18 cellular contexts compared by ENCODE assay signal in genomic region chr14:80095623-80096022, GRCh38.
DNase-seq lines count a peak whose midpoint lies in the region; ATAC-seq and TF ChIP-seq lines count a peak whose summit lies in the region.
"Had no signal": no experiment of that assay in that cellular context is flagged by ENCODE, and none has a peak within 500 bp of the region (broad histone marks: within the 10 kb centered on the region; RNA-seq: fewer than 3 reads in every experiment).

No MANE protein-coding gene starts in this region.

- H3K27me3 Mint-ChIP-seq in MCF 10A (ENCODE audit: insufficient read depth, unreplicated experiment), result no peaks in the 10 kb centered on the region
- H3K27me3 Mint-ChIP-seq: natural killer cell treated with Interleukin-12 subunit alpha and Interleukin-12 subunit beta and Interleukin-15 and Interleukin-18, amount 100 ng/mL, for 72 hours had no signal

- BruUV-seq in MCF 10A (replicated peaks; lab: Mats Ljungman, UMichigan), result no TSS peak

- H3K4me1 ChIP-seq in breast epithelium, result no peaks in the 10 kb centered on the region
- H3K4me1 ChIP-seq: colonic mucosa had no signal

- CTCF ChIA-PET in MCF 10A (lab: Yijun Ruan, JAX), result interaction anchor here (1.7 kb wide), 1 partner anchor 11 kb away, joined by 4 read pairs; no protein-coding TSS in a partner anchor

- no peak overlapping the region for H3K27ac ChIP-seq in breast epithelium
- H3K27ac ChIP-seq in WERI-Rb-1, result no peak overlapping the region
- H3K27ac ChIP-seq: colonic mucosa had no signal

- POLR2A ChIA-PET in MCF 10A (lab: Yijun Ruan, JAX), result no interaction called here

- no peaks in the 10 kb centered on the region for H3K9me3 Mint-ChIP-seq in MCF 10A (ENCODE audit: unreplicated experiment)
- H3K9me3 Mint-ChIP-seq: activated T-cell treated with anti-CD3 and anti-CD28 coated beads, Interleukin-2, amount 50 U/mL, for 4 hours; natural killer cell treated with Interleukin-12 subunit alpha and Interleukin-12 subunit beta and Interleukin-15 and Interleukin-18, amount 100 ng/mL, for 72 hours had no signal

- no peak overlapping the region for H3K27ac Mint-ChIP-seq in MCF 10A (ENCODE audit: low read depth, unreplicated experiment)
- H3K27ac Mint-ChIP-seq: natural killer cell treated with Interleukin-12 subunit alpha and Interleukin-12 subunit beta and Interleukin-15 and Interleukin-18, amount 100 ng/mL, for 72 hours had no signal

- H3K36me3 ChIP-seq in breast epithelium, result no peaks in the 10 kb centered on the region
- no peaks in the 10 kb centered on the region for H3K36me3 ChIP-seq in WERI-Rb-1
- H3K36me3 ChIP-seq: colonic mucosa had no signal

- no peaks in the 10 kb centered on the region for H3K36me3 Mint-ChIP-seq in MCF 10A (ENCODE audit: insufficient read depth, unreplicated experiment)
- H3K36me3 Mint-ChIP-seq: natural killer cell treated with Interleukin-12 subunit alpha and Interleukin-12 subunit beta and Interleukin-15 and Interleukin-18, amount 100 ng/mL, for 72 hours had no signal

- no peaks in the 10 kb centered on the region for H3K9me3 ChIP-seq in breast epithelium
- no peaks in the 10 kb centered on the region for H3K9me3 ChIP-seq in WERI-Rb-1 (ENCODE audit: severe bottlenecking)
- H3K9me3 ChIP-seq: colonic mucosa had no signal

- no peak overlapping the region for H3K4me3 Mint-ChIP-seq in MCF 10A (ENCODE audit: unreplicated experiment)
- H3K4me3 Mint-ChIP-seq: activated T-cell treated with anti-CD3 and anti-CD28 coated beads, Interleukin-2, amount 50 U/mL, for 4 hours; natural killer cell treated with Interleukin-12 subunit alpha and Interleukin-12 subunit beta and Interleukin-15 and Interleukin-18, amount 100 ng/mL, for 72 hours had no signal

- DNase-seq in MCF 10A (ENCODE audit: unreplicated experiment) (peak; percentile 6), breast epithelium (ENCODE audit: low spot score in 2 of 2) (no peak), fibroblast of gingiva (ENCODE audit: low read depth) (peak; percentile 53), WERI-Rb-1 (no peak), inferior parietal cortex (ENCODE audit: extremely low spot score) (no peak)
- DNase-seq: 8988T; activated CD4-positive, alpha-beta T cell treated with anti-CD3 and anti-CD28 coated beads for 48 hours; activated T-cell treated with anti-CD3 and anti-CD28 coated beads, Interleukin-2, amount 50 U/mL, for 4 hours; colonic mucosa; COR-L47; erythroblast; hypothalamus; NCI-H2081; substantia nigra had no signal

- H3K4me1 Mint-ChIP-seq in MCF 10A (ENCODE audit: insufficient read depth, unreplicated experiment), result no peaks in the 10 kb centered on the region

- TF ChIP-seq CTCF in MCF 10A (IDR thresholded peaks at IDR 0.05; ENCODE audit: unreplicated experiment), result no peak
- no peak for TF ChIP-seq CTCF in breast epithelium (IDR thresholded peaks at IDR 0.05)
- no peak for TF ChIP-seq CTCF in WERI-Rb-1 (IDR thresholded peaks at IDR 0.05; ENCODE audit: low read depth, low read length)

- H3K4me3 ChIP-seq in breast epithelium (no peak overlapping the region), WERI-Rb-1 (ENCODE audit: low read depth, low read length) (no peak overlapping the region)
- H3K4me3 ChIP-seq: colonic mucosa had no signal

- ATAC-seq in SK-N-SH treated with all-trans-retinoic acid at 6 μM for 48 hours (peak; percentile 95), GM18498 (IDR thresholded peaks at IDR 0.05; ENCODE audit: unreplicated experiment) (no peak), GM21619 (IDR thresholded peaks at IDR 0.05; ENCODE audit: unreplicated experiment) (no peak)
- ATAC-seq: activated T-cell treated with anti-CD3 and anti-CD28 coated beads, Interleukin-2, amount 50 U/mL, for 4 hours; natural killer cell treated with Interleukin-12 subunit alpha and Interleukin-12 subunit beta and Interleukin-15 and Interleukin-18, amount 100 ng/mL, for 72 hours had no signal

- no peak for TF ChIP-seq POLR2A in breast epithelium (IDR thresholded peaks at IDR 0.05)

- H3K27me3 ChIP-seq in breast epithelium, result no peaks in the 10 kb centered on the region
- no peaks in the 10 kb centered on the region for H3K27me3 ChIP-seq in WERI-Rb-1 (ENCODE audit: insufficient read depth, low read depth, severe bottlenecking)
- H3K27me3 ChIP-seq: colonic mucosa had no signal

- intact Hi-C loops in MCF 10A (cut with micrococcal nuclease) (no loop called here), breast epithelium (cut with DNase I; ENCODE audit: low total_unique reads) (no loop called here)

TF ChIP-seq in SK-N-SH treated with all-trans-retinoic acid at 6 μM for 48 hours, 23 proteins besides CTCF, POLR2A, EP300 and RAD21:
- TF ChIP-seq TOX (CRISPR knock-in tag; IDR thresholded peaks at IDR 0.05; ENCODE audit: borderline replicate concordance) (peak; percentile 72; the same call in 1 of the 2 replicates), BACH2 (CRISPR knock-in tag; IDR thresholded peaks at IDR 0.05; ENCODE audit: borderline replicate concordance) (no peak)

Comparison
In these comparisons a context has a peak if more than half of its experiments do, and no peak if none do; other contexts are left out.
1. DNase-seq: peak in MCF 10A (single experiment) and fibroblast of gingiva (single experiment); none in breast epithelium (0 of 2), WERI-Rb-1 (single experiment) and inferior parietal cortex (single experiment).